In the genomic region with DNA sequence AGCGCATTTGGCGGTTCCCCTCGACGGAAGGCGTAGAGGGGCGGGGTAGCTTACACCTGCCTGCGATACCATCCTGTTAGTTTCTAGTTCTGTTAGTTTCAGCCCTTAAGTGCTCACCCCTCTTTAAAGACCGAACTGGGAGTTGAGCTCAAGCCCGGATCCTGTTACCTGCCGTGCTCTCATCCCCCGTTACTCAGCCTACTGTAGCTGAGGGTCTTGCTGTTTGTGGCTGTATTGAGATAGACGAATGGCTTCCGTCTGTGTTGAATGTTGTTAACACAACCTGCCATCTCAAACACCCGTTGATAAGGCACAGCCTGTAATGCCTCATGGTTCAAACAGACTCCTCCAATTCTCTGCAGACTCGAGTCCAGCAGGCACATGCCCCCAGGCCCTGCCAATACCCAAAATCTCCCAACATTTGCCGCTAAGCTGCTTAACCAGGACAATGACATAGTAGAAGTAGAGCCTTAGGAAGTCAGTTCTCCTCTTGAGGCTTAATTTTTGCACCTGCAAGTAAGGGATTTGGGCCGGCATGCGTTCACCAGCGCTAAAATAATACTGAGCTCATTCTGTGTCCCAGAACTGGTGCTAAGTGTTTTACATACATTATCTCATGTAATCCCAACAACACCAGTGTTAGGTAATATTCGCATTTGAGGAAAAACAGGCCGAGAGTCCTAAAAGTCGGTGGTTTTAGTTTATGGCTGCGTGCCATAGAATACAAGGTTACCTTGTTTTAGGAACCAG, we compare ENCODE assay signal across 7 cellular contexts. TPM values are rescaled to one million over a fixed set of nuclear protein-coding genes. Genes with fewer than 3 reads are reported as not detected.
A peak's percentile ranks its signal among the peaks of the same experiment; 100 is the strongest.
DNase-seq lines count a peak whose midpoint lies in the region; ATAC-seq and TF ChIP-seq lines count a peak whose summit lies in the region.

No MANE protein-coding gene starts in this region.

- no peak overlapping the region for H2BK15ac ChIP-seq in mesendoderm (replicated peaks; ENCODE audit: low read depth)

- peak; percentile 40 for ATAC-seq in GM21390 (IDR thresholded peaks at IDR 0.05; ENCODE audit: unreplicated experiment)

- H3K36me3 ChIP-seq in duodenal mucosa (ENCODE audit: control insufficient read depth in 1 of 2, insufficient read depth in 2 of 2, low read length in 2 of 2) (no peaks in the 10 kb centered on the region), mesendoderm (ENCODE audit: control insufficient read depth, insufficient read depth, low read length) (no peaks in the 10 kb centered on the region), urinary bladder (ENCODE audit: insufficient read depth) (no peaks in the 10 kb centered on the region)

- H4K5ac ChIP-seq in mesendoderm (ENCODE audit: low read length) = peak overlapping the region; percentile 14

- TF ChIP-seq CTCF in RWPE1 (conservative IDR thresholded peaks at IDR 0.05; ENCODE audit: low read depth) = no peak

- peak overlapping the region; percentile 92 for H2BK5ac ChIP-seq in mesendoderm (ENCODE audit: low read length)

- CTCF ChIA-PET in RWPE1 (lab: Yijun Ruan, JAX) = no interaction called here

- peak overlapping the region; percentile 70 for H3K18ac ChIP-seq in mesendoderm (ENCODE audit: low read length)

- H3K27ac ChIP-seq in RWPE1 (peak overlapping the region; percentile 98), duodenal mucosa (ENCODE audit: low read depth, low read length) (peak overlapping the region; percentile 100), mesendoderm (ENCODE audit: low read depth, low read length) (peak overlapping the region; percentile 100), urinary bladder (ENCODE audit: low read depth) (peak overlapping the region; percentile 100)

- no peaks in the 10 kb centered on the region for H3K27me3 ChIP-seq in duodenal mucosa (ENCODE audit: control insufficient read depth in 1 of 2, insufficient read depth in 2 of 2, low read length in 2 of 2)
- no peaks in the 10 kb centered on the region for H3K27me3 ChIP-seq in mesendoderm (ENCODE audit: insufficient read depth, low read length, poor library complexity)

- H2BK120ac ChIP-seq in mesendoderm (ENCODE audit: low read depth, low read length) = no peak overlapping the region

- peak overlapping the region; percentile 81 for H3K4me2 ChIP-seq in mesendoderm (ENCODE audit: low read length)

- peak overlapping the region; percentile 61 for H3K4ac ChIP-seq in mesendoderm (ENCODE audit: low read depth, low read length)

- no peak overlapping the region for H4K8ac ChIP-seq in mesendoderm (ENCODE audit: low read depth, low read length)

- H3K79me2 ChIP-seq in mesendoderm (ENCODE audit: control insufficient read depth, insufficient read depth, low read length) = peaks cover 14% of the 10 kb centered on the region

- H3K4me1 ChIP-seq in duodenal mucosa (ENCODE audit: control insufficient read depth in 1 of 2, insufficient read depth in 2 of 2, low read length in 2 of 2) (peaks cover 14 to 20% of the 10 kb centered on the region in 2 donors), mesendoderm (ENCODE audit: control insufficient read depth, low read depth, low read length) (peaks cover 5% of the 10 kb centered on the region), urinary bladder (ENCODE audit: insufficient read depth) (peaks cover 3% of the 10 kb centered on the region)

- H3K9ac ChIP-seq in duodenal mucosa (ENCODE audit: low read depth in 1 of 2, low read length in 2 of 2) (peak overlapping the region; percentile 100), mesendoderm (ENCODE audit: low read length) (peak overlapping the region; percentile 100)

- peak overlapping the region; percentile 100 for H3K56ac ChIP-seq in mesendoderm (ENCODE audit: low read length)

- peak overlapping the region; percentile 90 for H3K23ac ChIP-seq in mesendoderm (ENCODE audit: low read length)

- no CpG with 5 or more reads among the region's 23 CpGs for WGBS in mesendoderm (ENCODE audit: extremely low coverage, insufficient coverage, low lambda C conversion rate)
- WGBS in urinary bladder = 10% methylated on average over 23 of the region's 23 CpGs

- peak overlapping the region; percentile 2 for H2AK5ac ChIP-seq in mesendoderm (ENCODE audit: low read length)

- H3K9me3 ChIP-seq in duodenal mucosa (ENCODE audit: control insufficient read depth in 1 of 2, low read length in 2 of 2) = no peaks in the 10 kb centered on the region

- POLR2A ChIA-PET in RWPE1 (lab: Yijun Ruan, JAX; ENCODE audit: low non-redundant PET) = interaction anchor here (0.5 to 0.6 kb wide), 2 partner anchors 59 to 1213 kb away, joined by 3 read pairs; no protein-coding TSS in a partner anchor

- peak; percentile 25 for DNase-seq in GF-D8 (lab: John Stamatoyannopoulos, UW)
- peak; percentile 18 for DNase-seq in HK-2 (ENCODE audit: unreplicated experiment)
- DNase-seq in RWPE1 (ENCODE audit: low spot score) = no peak
- peak; percentile 76 for DNase-seq in mesendoderm

- H3K4me3 ChIP-seq in duodenal mucosa (ENCODE audit: low read depth in 1 of 2, low read length in 2 of 2) = peak overlapping the region; percentile 90 to 98
- H3K4me3 ChIP-seq in mesendoderm (ENCODE audit: low read length) = peak overlapping the region; percentile 91
- H3K4me3 ChIP-seq in urinary bladder (ENCODE audit: low read depth, low read length) = peak overlapping the region; percentile 55

- peaks cover 1% of the 10 kb centered on the region for H3K79me1 ChIP-seq in mesendoderm (ENCODE audit: low read length)

RNA-seq across cellular contexts. Expression of gene RFX3, which starts 1.3 kb away (rescaled TPM):
- polyA plus RNA-seq in mesendoderm (2013, experiment 1 of 2) = 3.3 TPM
- 3.6 TPM for polyA plus RNA-seq in mesendoderm (2013, experiment 2 of 2)
- total RNA-seq in urinary bladder = 24.7 TPM
- 1.6 TPM for polyA plus RNA-seq in urinary bladder
